In genomic region chr4:99186029-99186428, GRCh38 we compare ENCODE assay signal across 8 cellular contexts. TPM values are rescaled to one million over a fixed set of nuclear protein-coding genes. Genes with fewer than 3 reads are reported as not detected.
"Had no signal": no experiment of that assay in that cellular context is flagged by ENCODE, and none has a peak within 500 bp of the region (broad histone marks: within the 10 kb centered on the region; RNA-seq: fewer than 3 reads in every experiment).

No MANE protein-coding gene starts in this region.

- FAIRE-seq: HTR-8/SVneo had no signal

- H3K4me3 ChIP-seq: K562 had no signal

- H3K27ac ChIP-seq: HL-60 had no signal

- DNase-seq: IMR-90, KBM-7 had no signal

- ATAC-seq: K562 had no signal

RNA-seq across cellular contexts. Expression of gene ADH6, which starts 33.0 kb away (rescaled TPM):
- total RNA-seq: HT1080, IMR-90, K562 had no signal
- polyA plus RNA-seq: IgD-negative memory B cell, IMR-90 had no signal

RNA-seq across cellular contexts. Expression of gene ADH4, which starts 41.9 kb away (rescaled TPM):
- total RNA-seq: HT-29, HT1080, IMR-90, K562 had no signal
- polyA plus RNA-seq: IgD-negative memory B cell, IMR-90, K562 had no signal
